8 cellular contexts compared by ENCODE assay signal in genomic region chr19:49453013-49453756, GRCh38. TPM values are rescaled to one million over a fixed set of nuclear protein-coding genes. Genes with fewer than 3 reads are reported as not detected.
DNase-seq lines count a peak whose midpoint lies in the region; ATAC-seq and TF ChIP-seq lines count a peak whose summit lies in the region.

Gene ALDH16A1 (plus strand): TSS chr19:49453225. CDS start chr19:49453332, 107 bp downstream.

- ATAC-seq in GM21576 (IDR thresholded peaks at IDR 0.05; ENCODE audit: unreplicated experiment) (peak; percentile 78), PC-3 (no peak)

- POLR2A ChIA-PET in PC-3 (lab: Charles Lee; ENCODE audit: unreplicated experiment) = no interaction called here

- H3K79me2 ChIP-seq in PC-3 (ENCODE audit: low read length) = peaks cover 18% of the 10 kb centered on the region

- CTCF ChIA-PET in PC-3 (lab: Charles Lee) = no interaction called here

- H3K27me3 ChIP-seq in PC-3 (ENCODE audit: low read length) = no peaks in the 10 kb centered on the region
- H3K27me3 ChIP-seq in mucosa of rectum (ENCODE audit: control insufficient read depth in 2 of 2, insufficient read depth in 2 of 2, low read length in 2 of 2) = no peaks in the 10 kb centered on the region

- H3F3A ChIP-seq in PC-3 (ENCODE audit: low read length, unreplicated experiment) = no peaks in the 10 kb centered on the region

- H3K36me3 ChIP-seq in PC-3 (ENCODE audit: low read depth, low read length) (peaks cover 3% of the 10 kb centered on the region; the same call in 1 of the 2 replicates), mucosa of rectum (ENCODE audit: control insufficient read depth in 2 of 2, insufficient read depth in 2 of 2, low read length in 2 of 2) (peaks cover 5 to 10% of the 10 kb centered on the region in 2 donors)

- H4K20me1 ChIP-seq in PC-3 (ENCODE audit: low read length) = no peaks in the 10 kb centered on the region

- no peak within 1 kb of the TSS for H3K4me2 ChIP-seq in PC-3 (ENCODE audit: low read length)

- H3K9ac ChIP-seq in PC-3 (ENCODE audit: low read length) (no peak within 1 kb of the TSS), mucosa of rectum (ENCODE audit: low read depth in 1 of 2, low read length in 2 of 2) (peak within 1 kb of the TSS; percentile 74 to 95)

- no peak within 1 kb of the TSS for H3K4me3 ChIP-seq in PC-3 (ENCODE audit: low read length)
- H3K4me3 ChIP-seq in mucosa of rectum (ENCODE audit: low read length in 2 of 2) = peak within 1 kb of the TSS; percentile 70 to 96

- no peaks in the 10 kb centered on the region for H3K9me3 ChIP-seq in PC-3 (ENCODE audit: low read length)
- no peaks in the 10 kb centered on the region for H3K9me3 ChIP-seq in mucosa of rectum (ENCODE audit: control insufficient read depth in 2 of 2, low read length in 2 of 2)

- peak; percentile 86 for DNase-seq in DMS114 treated with DMSO at 0.1 percent for 48 hours (lab: John Stamatoyannopoulos, UW; ENCODE audit: unreplicated experiment)
- no peak for DNase-seq in PC-3
- DNase-seq in activated T-cell treated with anti-CD3 and anti-CD28 coated beads for 48 hours (ENCODE audit: low read depth) = peak; percentile 98
- peak; percentile 85 for DNase-seq in epithelial cell of prostate (ENCODE audit: low read depth, low spot score)
- peak; percentile 98 for DNase-seq in stimulated activated CD8-positive, alpha-beta memory T cell treated with anti-CD3 and anti-CD28 coated beads, Interleukin-4, amount 100 ng/mL, for 48 hours

- intact Hi-C loops in PC-3 (cut with micrococcal nuclease) = no loop called here

- no peak for TF ChIP-seq EP300 in Ishikawa (IDR thresholded peaks at IDR 0.05; ENCODE audit: borderline replicate concordance)

- TF ChIP-seq RAD21 in Ishikawa (IDR thresholded peaks at IDR 0.05; ENCODE audit: low read depth) = no peak

- BruUV-seq in PC-3 (replicated peaks; lab: Mats Ljungman, UMichigan) = no TSS peak

- H3K4me1 ChIP-seq in PC-3 (ENCODE audit: insufficient read depth, low read length) (peaks cover 8% of the 10 kb centered on the region; the same call in 1 of the 2 replicates), mucosa of rectum (ENCODE audit: control insufficient read depth in 2 of 2, insufficient read depth in 2 of 2, low read length in 2 of 2) (peaks cover 14 to 24% of the 10 kb centered on the region in 2 donors)

- H3K9me2 ChIP-seq in PC-3 (replicated peaks; ENCODE audit: low read length) = no peaks in the 10 kb centered on the region

- H3K27ac ChIP-seq in PC-3 (ENCODE audit: low read length) = no peak within 1 kb of the TSS
- peak within 1 kb of the TSS; percentile 83 for H3K27ac ChIP-seq in epithelial cell of prostate
- H3K27ac ChIP-seq in mucosa of rectum (ENCODE audit: low read depth in 2 of 2, low read length in 2 of 2) = peak within 1 kb of the TSS; percentile 85 to 98

- TF ChIP-seq CTCF in PC-3 (conservative IDR thresholded peaks at IDR 0.05; ENCODE audit: low read depth, low read length) = no peak

- peak within 1 kb of the TSS; percentile 55 for H2AFZ ChIP-seq in PC-3 (ENCODE audit: low read length)

TF ChIP-seq in Ishikawa, 13 proteins besides CTCF, POLR2A, EP300 and RAD21:
- TF ChIP-seq TCF12 (IDR thresholded peaks at IDR 0.05; ENCODE audit: low read depth) = no peak; the same call in none of the 2 replicates
- peak; percentile 95 for TF ChIP-seq USF1 (IDR thresholded peaks at IDR 0.05)
- TF ChIP-seq NFIC (IDR thresholded peaks at IDR 0.05) = no peak
- TF ChIP-seq FOXM1 (IDR thresholded peaks at IDR 0.05; ENCODE audit: borderline replicate concordance, low read depth) = no peak
- no peak for TF ChIP-seq REST (IDR thresholded peaks at IDR 0.05; ENCODE audit: low read depth)
- no peak for TF ChIP-seq TEAD4 (IDR thresholded peaks at IDR 0.05)
- no peak for TF ChIP-seq CREB1 (IDR thresholded peaks at IDR 0.05; ENCODE audit: low read depth)
- TF ChIP-seq TAF1 (IDR thresholded peaks at IDR 0.05; ENCODE audit: low read depth) = peak; percentile 77
- TF ChIP-seq MAX (IDR thresholded peaks at IDR 0.05) = peak; percentile 93
- no peak for TF ChIP-seq CEBPB (IDR thresholded peaks at IDR 0.05)
- TF ChIP-seq EGR1 (IDR thresholded peaks at IDR 0.05) = no peak
- 0 out of 2 replicates have a peak, but pooled peaks have one; percentile 6 for TF ChIP-seq YY1 (IDR thresholded peaks at IDR 0.05; ENCODE audit: low read depth)
- TF ChIP-seq ZBTB7A (IDR thresholded peaks at IDR 0.05; ENCODE audit: low read depth) = no peak

RNA-seq across cellular contexts. Expression of gene ALDH16A1, which starts in this region (rescaled TPM):
- total RNA-seq in PC-3 (2014; rRNA removed) = not detected in 2 replicates
